In genomic region chr17:21042434-21043295, GRCh38 we compare ENCODE assay signal across 8 cellular contexts. TPM values are rescaled to one million over a fixed set of nuclear protein-coding genes. Genes with fewer than 3 reads are reported as not detected.
DNase-seq lines count a peak whose midpoint lies in the region; ATAC-seq and TF ChIP-seq lines count a peak whose summit lies in the region.

TSS of gene USP22 (minus strand) at chr17:21043011. CDS start at chr17:21042835, 176 bp downstream.

- WGBS in body of pancreas, 2 donors, result 0 to 1% methylated on average over 10 to 60 of the region's 91 CpGs
- under 1% methylated on average over 56 of the region's 91 CpGs for WGBS in smooth muscle cell (ENCODE audit: low lambda C conversion rate)

- peak within 1 kb of the TSS; percentile 94 to 100 (median 100) for H3K27ac ChIP-seq in body of pancreas
- peak within 1 kb of the TSS; percentile 99 for H3K27ac ChIP-seq in smooth muscle cell (ENCODE audit: low read depth)

- H3K36me3 ChIP-seq in body of pancreas (replicated peaks in 1 of 2; ENCODE audit: insufficient read depth in 1 of 2, low read depth in 2 of 2) (no peaks in the 10 kb centered on the region), smooth muscle cell (ENCODE audit: low read depth) (no peaks in the 10 kb centered on the region)

- H3K4me2 ChIP-seq in smooth muscle cell, result peak within 1 kb of the TSS; percentile 100

- DNase-seq in D341Med (ENCODE audit: low spot score) (peak; percentile 95), SK-MEL-5 (ENCODE audit: low read depth, low spot score) (no peak), body of pancreas (peak in 2 of 4 donors; percentile 31 to 44), iPS-NIHi7 (ENCODE audit: extremely low spot score) (peak; percentile 92), smooth muscle cell (lab: John Stamatoyannopoulos, UW; ENCODE audit: unreplicated experiment) (peak; percentile 100), NCI-H1694 (lab: John Stamatoyannopoulos, UW) (no peak)

- TF ChIP-seq CTCF in body of pancreas (IDR thresholded peaks at IDR 0.05) (no peak), smooth muscle cell (IDR thresholded peaks at IDR 0.05; ENCODE audit: borderline replicate concordance, insufficient read depth, poor library complexity, severe bottlenecking) (no peak)

- peak; percentile 31 to 97 (median 62) for TF ChIP-seq POLR2A in body of pancreas (IDR thresholded peaks at IDR 0.05)

- intact Hi-C loops in body of pancreas (cut with DNase I), result no loop called here

- H3K27me3 ChIP-seq in body of pancreas, result no peaks in the 10 kb centered on the region
- H3K27me3 ChIP-seq in smooth muscle cell (ENCODE audit: low read depth), result no peaks in the 10 kb centered on the region

- ATAC-seq in GM19324 (IDR thresholded peaks at IDR 0.05; ENCODE audit: low FRiP score, unreplicated experiment) (peak; percentile 77), HG03342 (IDR thresholded peaks at IDR 0.05; ENCODE audit: unreplicated experiment) (peak; percentile 63), body of pancreas (peak; percentile 80)

- peak within 1 kb of the TSS; percentile 6 for H2AFZ ChIP-seq in smooth muscle cell (ENCODE audit: low read depth)

- H3K9me3 ChIP-seq in body of pancreas, result no peaks in the 10 kb centered on the region
- no peaks in the 10 kb centered on the region for H3K9me3 ChIP-seq in smooth muscle cell (replicated peaks; ENCODE audit: low read depth)

- H3F3A ChIP-seq in smooth muscle cell (ENCODE audit: low read depth), result peaks cover 9% of the 10 kb centered on the region

- peaks cover 49% of the 10 kb centered on the region for H3K79me2 ChIP-seq in smooth muscle cell (ENCODE audit: low read depth)

- peak within 1 kb of the TSS; percentile 99 for H3K9ac ChIP-seq in smooth muscle cell (ENCODE audit: low read depth)

- peak within 1 kb of the TSS; percentile 86 to 90 for H3K4me3 ChIP-seq in body of pancreas
- peak within 1 kb of the TSS; percentile 100 for H3K4me3 ChIP-seq in smooth muscle cell

- H4K20me1 ChIP-seq in smooth muscle cell (ENCODE audit: low read depth), result peaks cover 46% of the 10 kb centered on the region

- H3K4me1 ChIP-seq in body of pancreas (peaks cover 38% of the 10 kb centered on the region), smooth muscle cell (ENCODE audit: low read depth) (peaks cover 25% of the 10 kb centered on the region)

- in situ Hi-C loops in SK-MEL-5 (cut with HindIII; ENCODE audit: low pct_unique_long_range_greater_than_20kb, low sequenced_read_pairs), result no loop called here

RNA-seq across cellular contexts. Expression of gene USP22, which starts in this region (rescaled TPM):
- 208 and 210 TPM in 2 replicates for total RNA-seq in SK-MEL-5 (2014; rRNA removed; shearing (Covaris generic))
- polyA plus RNA-seq in SK-MEL-5 (2015; cell fraction: cytosol; rRNA removed), result 226 and 276 TPM in 2 replicates
- 182 and 185 TPM in 2 replicates for polyA plus RNA-seq in SK-MEL-5 (2015; cell fraction: nucleus; rRNA removed)
- total RNA-seq in body of pancreas (10 to 100 TPM; 66.4 to 79.4 TPM), smooth muscle cell (136 and 151 TPM in 2 replicates)
- polyA plus RNA-seq in smooth muscle cell, result 79.3 and 85.1 TPM in 2 replicates

Comparison
In these comparisons a context has a peak if more than half of its experiments do, and no peak if none do; other contexts are left out.
1. DNase-seq: peak in D341Med (single experiment), iPS-NIHi7 (single experiment) and smooth muscle cell (single experiment); none in SK-MEL-5 (single experiment) and NCI-H1694 (single experiment).
2. Peak in every context shown above with its lines, with median percentiles within 50 percentile points of each other: ATAC-seq.